8 cellular contexts compared by ENCODE assay signal in the genomic region with DNA sequence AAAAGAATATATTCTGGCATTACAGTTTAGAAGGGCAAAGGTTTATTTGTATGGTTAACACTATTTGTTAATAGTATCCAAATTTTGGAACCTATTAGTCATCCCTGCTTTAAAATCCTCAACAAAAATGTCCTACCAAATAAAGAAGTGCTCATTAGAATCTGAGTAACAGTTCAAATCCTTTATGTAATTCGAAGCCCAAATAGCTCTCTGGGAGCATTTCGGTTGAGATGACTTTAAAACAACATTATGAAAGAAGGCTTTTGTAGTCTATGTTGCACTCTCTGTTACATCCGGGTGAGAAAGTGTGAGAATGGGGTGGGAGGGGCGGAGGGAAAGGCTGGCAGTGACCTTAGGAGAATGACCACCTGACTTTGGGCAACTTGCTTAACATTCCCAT. TPM values are rescaled to one million over a fixed set of nuclear protein-coding genes. Genes with fewer than 3 reads are reported as not detected.
DNase-seq lines count a peak whose midpoint lies in the region; ATAC-seq and TF ChIP-seq lines count a peak whose summit lies in the region.

No MANE protein-coding gene starts in this region.

- peaks cover 76% of the 10 kb centered on the region for H3K36me3 Mint-ChIP-seq in T-cell

- H3K4me1 ChIP-seq in heart left ventricle, result peaks cover 0 to 70% (median 21%) of the 10 kb centered on the region in 12 donors
- H3K4me1 ChIP-seq in tibial artery, result peaks cover 0 to 52% (median 30%) of the 10 kb centered on the region in 4 donors

- H3K9me3 ChIP-seq in heart left ventricle (no peaks in the 10 kb centered on the region), tibial artery (no peaks in the 10 kb centered on the region)

- intact Hi-C loops in heart left ventricle (cut with DNase I), result loop anchor here in 5 of 10 donors (5.0 to 10.0 kb wide), 4 partner anchors 53 to 163 kb away; a partner anchor contains a TSS
- intact Hi-C loops in left ventricle myocardium superior (cut with micrococcal nuclease), result loop anchor here (10.0 kb wide), 1 partner anchor 56 kb away; a partner anchor contains a TSS
- intact Hi-C loops in tibial artery (cut with DNase I; ENCODE audit: low total_unique reads), result no loop called here

- H3K27ac ChIP-seq in heart left ventricle (peak overlapping the region; percentile 31 to 77 (median 64)), tibial artery (peak overlapping the region; percentile 8 to 27)

- H3K27me3 ChIP-seq in heart left ventricle (no peaks in the 10 kb centered on the region), tibial artery (no peaks in the 10 kb centered on the region)

- TF ChIP-seq POLR2A in heart left ventricle (IDR thresholded peaks at IDR 0.05), result no peak

- H3K4me1 Mint-ChIP-seq in T-cell, result peaks cover 75 to 89% (median 87%) of the 10 kb centered on the region in 3 donors

- no peaks in the 10 kb centered on the region for H3K9me3 Mint-ChIP-seq in T-cell

- no peak for ATAC-seq in heart left ventricle
- ATAC-seq in left ventricle myocardium superior, result no peak
- ATAC-seq in T-cell (replicated peaks in 1 of 4), result peak in 1 of 4 experiments; percentile 39
- ATAC-seq in HG03097 (IDR thresholded peaks at IDR 0.05; ENCODE audit: low FRiP score, unreplicated experiment), result no peak

- H3K4me3 ChIP-seq in heart left ventricle (no peak overlapping the region), tibial artery (no peak overlapping the region)

- H3K4me3 Mint-ChIP-seq in T-cell, result peak overlapping the region in 2 of 3 donors; percentile 36 to 71

- peak overlapping the region; percentile 95 to 98 for H3K27ac Mint-ChIP-seq in T-cell

- POLR2A ChIA-PET in T-cell (lab: Charles Lee), result interaction anchor here (0.6 to 1.7 kb wide), 8 partner anchors 10 to 60 kb away, joined by 3 to 8 read pairs (median 4); a partner anchor contains a TSS

- 61 to 70% (median 65%) methylated on average over 4 of the region's 4 CpGs for WGBS in heart left ventricle, 4 donors

- H3K27me3 Mint-ChIP-seq in T-cell, result no peaks in the 10 kb centered on the region

- DNase-seq in heart left ventricle (no peak), left ventricle myocardium superior (no peak), T-cell (no peak), fibroblast of the conjunctiva (ENCODE audit: low read depth) (peak; percentile 22), tibial artery (no peak), iPS-NIHi11 (ENCODE audit: low spot score) (no peak), GM20000 (ENCODE audit: low spot score) (no peak)

- H3K36me3 ChIP-seq in heart left ventricle, result peaks cover 0 to 9% (median 2%) of the 10 kb centered on the region in 9 donors
- H3K36me3 ChIP-seq in tibial artery, result peaks cover 2 to 14% (median 10%) of the 10 kb centered on the region in 3 donors

- no peak for TF ChIP-seq CTCF in heart left ventricle (IDR thresholded peaks at IDR 0.05)
- no peak for TF ChIP-seq CTCF in tibial artery (IDR thresholded peaks at IDR 0.05)
- TF ChIP-seq CTCF in GM20000 (IDR thresholded peaks at IDR 0.05; ENCODE audit: extremely low read depth, missing control alignments), result no peak

- CTCF ChIA-PET in T-cell (lab: Charles Lee), result no interaction called here

RNA-seq across cellular contexts. Expression of a gene that starts 59.7 kb away (rescaled TPM):
- total RNA-seq in heart left ventricle (100 to 1,000 TPM in 8 of 9 donors, 10 to 100 TPM in 1; 98.4 to 248 (median 157) TPM), left ventricle myocardium superior (161 TPM), T-cell (100 to 1,000 TPM; 273 to 321 (median 286) TPM)
- 100 to 1,000 TPM in 1 of 2 donors, 10 to 100 TPM in 1; 41.5 to 250 TPM for polyA plus RNA-seq in heart left ventricle
